1 cellular context compared by ENCODE assay signal in genomic region chr1:13922440-13922839, GRCh38.
TF ChIP-seq lines count a peak whose summit lies in the region.

No MANE protein-coding gene starts in this region.

TF ChIP-seq in GM23338, 12 proteins besides CTCF, POLR2A, EP300 and RAD21 (continued from another document):
- TF ChIP-seq ZNF462 (CRISPR knock-in tag; IDR thresholded peaks at IDR 0.05) (no peak), ZNF331 (CRISPR knock-in tag; IDR thresholded peaks at IDR 0.05; ENCODE audit: low read depth) (no peak), STAT1 (IDR thresholded peaks at IDR 0.05; ENCODE audit: unreplicated experiment) (no peak), ZNF114 (CRISPR knock-in tag; IDR thresholded peaks at IDR 0.05) (no peak), EZH2 (IDR thresholded peaks at IDR 0.05; ENCODE audit: low read depth, unreplicated experiment) (no peak), ETS1 (IDR thresholded peaks at IDR 0.05) (no peak), POLR2AphosphoS5 (IDR thresholded peaks at IDR 0.05; ENCODE audit: low read depth) (no peak), NANOG (IDR thresholded peaks at IDR 0.05; ENCODE audit: borderline replicate concordance) (no peak), EZH2phosphoT487 (IDR thresholded peaks at IDR 0.05; ENCODE audit: unreplicated experiment) (no peak), CREB1 (CRISPR knock-in tag; IDR thresholded peaks at IDR 0.05; ENCODE audit: low read depth) (no peak), JUNB (IDR thresholded peaks at IDR 0.05; ENCODE audit: unreplicated experiment) (no peak)
